In genomic region chr5:55324815-55325418, GRCh38 we compare ENCODE assay signal across 8 cellular contexts. TPM values are rescaled to one million over a fixed set of nuclear protein-coding genes. Genes with fewer than 3 reads are reported as not detected.
DNase-seq lines count a peak whose midpoint lies in the region; ATAC-seq and TF ChIP-seq lines count a peak whose summit lies in the region.

No MANE protein-coding gene starts in this region.

- peak; percentile 9 to 63 for ATAC-seq in activated CD4-positive, CD25-positive, alpha-beta regulatory T cell treated with anti-CD3 and anti-CD28 coated beads, Interleukin-2, amount 50 U/mL, for 24 hours
- ATAC-seq in HG02678 (IDR thresholded peaks at IDR 0.05; ENCODE audit: unreplicated experiment), result peak; percentile 57

- H3K27ac ChIP-seq in neural cell (ENCODE audit: low read length), result no peak overlapping the region

- H3K79me2 ChIP-seq in neural cell (replicated peaks; ENCODE audit: insufficient read depth, low read length), result peaks cover 20% of the 10 kb centered on the region

- H3F3A ChIP-seq in neural cell (ENCODE audit: insufficient read depth, low read length, poor library complexity, severe bottlenecking), result no peaks in the 10 kb centered on the region

- no peak overlapping the region for H3K9ac ChIP-seq in neural cell (ENCODE audit: low read length)

- no peak overlapping the region for H2AFZ ChIP-seq in neural cell (ENCODE audit: low read depth, low read length)

- H3K27ac Mint-ChIP-seq in endothelial cell (ENCODE audit: unreplicated experiment), result no peak overlapping the region

- H3K36me3 ChIP-seq in neural cell (ENCODE audit: insufficient read depth, low read length), result no peaks in the 10 kb centered on the region

- H4K20me1 ChIP-seq in neural cell (ENCODE audit: insufficient read depth), result no peaks in the 10 kb centered on the region

- H3K36me3 Mint-ChIP-seq in endothelial cell (ENCODE audit: low read depth, unreplicated experiment), result peaks cover 6% of the 10 kb centered on the region

- H3K9me3 Mint-ChIP-seq in endothelial cell (ENCODE audit: unreplicated experiment), result no peaks in the 10 kb centered on the region

- TF ChIP-seq CTCF in endothelial cell (IDR thresholded peaks at IDR 0.05; ENCODE audit: unreplicated experiment) (peak; percentile 51), neural cell (IDR thresholded peaks at IDR 0.05; ENCODE audit: poor library complexity, severe bottlenecking) (peak; percentile 74)

- no peaks in the 10 kb centered on the region for H3K9me2 ChIP-seq in neural cell (ENCODE audit: insufficient read depth, low read length)

- H3K27me3 Mint-ChIP-seq in endothelial cell (ENCODE audit: unreplicated experiment), result no peaks in the 10 kb centered on the region

- no peaks in the 10 kb centered on the region for H3K9me3 ChIP-seq in neural cell (ENCODE audit: low read length)

- no peaks in the 10 kb centered on the region for H3K4me1 Mint-ChIP-seq in endothelial cell (ENCODE audit: unreplicated experiment)

- TF ChIP-seq RAD21 in neural cell (conservative IDR thresholded peaks at IDR 0.05), result peak; percentile 75

- no peak for TF ChIP-seq EP300 in neural cell (conservative IDR thresholded peaks at IDR 0.05; ENCODE audit: poor library complexity, severe bottlenecking)

- no peak for DNase-seq in activated CD4-positive, CD25-positive, alpha-beta regulatory T cell treated with anti-CD3 and anti-CD28 coated beads, Interleukin-2, amount 50 U/mL, for 72 hours
- DNase-seq in RKO (ENCODE audit: low spot score) (peak; percentile 69), endothelial cell (ENCODE audit: low spot score) (no peak), retina (no peak), activated gamma-delta T cell treated with Interleukin-2 at 50 U/mL for 16 hours (no peak)

- H3K4me2 ChIP-seq in neural cell (ENCODE audit: low read length), result no peak overlapping the region

- H3K4me3 Mint-ChIP-seq in endothelial cell (ENCODE audit: unreplicated experiment), result no peak overlapping the region

- no peaks in the 10 kb centered on the region for H3K27me3 ChIP-seq in neural cell (ENCODE audit: insufficient read depth, low read depth, low read length)

- H3K4me3 ChIP-seq in neural cell (ENCODE audit: low read length), result no peak overlapping the region

TF ChIP-seq in neural cell, 6 proteins besides CTCF, POLR2A, EP300 and RAD21:
- TF ChIP-seq SMC3 (conservative IDR thresholded peaks at IDR 0.05; ENCODE audit: poor library complexity) (peak; percentile 76), TAF1 (IDR thresholded peaks at IDR 0.05; ENCODE audit: low read depth) (no peak), MXI1 (conservative IDR thresholded peaks at IDR 0.05; ENCODE audit: poor library complexity, severe bottlenecking) (no peak), REST (IDR thresholded peaks at IDR 0.05; ENCODE audit: borderline replicate concordance) (no peak), EZH2 (IDR thresholded peaks at IDR 0.05; ENCODE audit: borderline replicate concordance, insufficient read depth, low read length, poor library complexity, severe bottlenecking) (no peak)

RNA-seq across cellular contexts. Expression of gene MTREX, which starts 17.1 kb away (rescaled TPM):
- 54.4 TPM for total RNA-seq in endothelial cell (ENCODE audit: unreplicated experiment)
- polyA plus RNA-seq in neural cell, result 77.6 and 94.8 TPM in 2 replicates
- 227 and 256 TPM in 2 replicates for polyA minus RNA-seq in neural cell

RNA-seq across cellular contexts. Expression of gene DHX29, which starts 17.4 kb away (rescaled TPM):
- total RNA-seq in endothelial cell (ENCODE audit: unreplicated experiment), result 21.1 TPM
- 36.4 and 48.1 TPM in 2 replicates for polyA plus RNA-seq in neural cell
- polyA minus RNA-seq in neural cell, result 62.6 and 66.9 TPM in 2 replicates
